1 cellular context compared by ENCODE assay signal in the genomic region with DNA sequence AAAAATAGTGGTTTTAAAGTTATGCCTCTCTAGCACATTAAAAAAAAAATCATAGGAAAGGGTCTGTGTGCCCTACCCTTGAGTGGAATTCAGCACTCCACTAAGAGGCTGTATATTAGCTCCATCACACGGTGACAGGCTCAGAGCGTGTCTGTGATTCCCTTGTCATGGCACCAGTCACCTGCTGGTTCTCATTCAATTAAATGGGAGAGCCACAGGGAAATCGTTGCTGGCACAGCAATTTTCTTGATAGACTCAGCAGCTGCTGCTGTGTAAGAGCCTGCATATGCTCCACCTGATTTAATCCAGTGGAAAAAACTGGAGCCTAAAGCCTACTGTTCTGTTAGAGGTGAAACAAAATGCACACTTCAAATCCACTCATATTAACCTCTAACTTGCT.
TF ChIP-seq lines count a peak whose summit lies in the region.

No MANE protein-coding gene starts in this region.

TF ChIP-seq in WTC11, 78 proteins besides CTCF, POLR2A, EP300 and RAD21 (continued from another document):
- TF ChIP-seq NFATC4 (CRISPR knock-in tag; IDR thresholded peaks at IDR 0.05) = no peak
- TF ChIP-seq, protein P1, sequence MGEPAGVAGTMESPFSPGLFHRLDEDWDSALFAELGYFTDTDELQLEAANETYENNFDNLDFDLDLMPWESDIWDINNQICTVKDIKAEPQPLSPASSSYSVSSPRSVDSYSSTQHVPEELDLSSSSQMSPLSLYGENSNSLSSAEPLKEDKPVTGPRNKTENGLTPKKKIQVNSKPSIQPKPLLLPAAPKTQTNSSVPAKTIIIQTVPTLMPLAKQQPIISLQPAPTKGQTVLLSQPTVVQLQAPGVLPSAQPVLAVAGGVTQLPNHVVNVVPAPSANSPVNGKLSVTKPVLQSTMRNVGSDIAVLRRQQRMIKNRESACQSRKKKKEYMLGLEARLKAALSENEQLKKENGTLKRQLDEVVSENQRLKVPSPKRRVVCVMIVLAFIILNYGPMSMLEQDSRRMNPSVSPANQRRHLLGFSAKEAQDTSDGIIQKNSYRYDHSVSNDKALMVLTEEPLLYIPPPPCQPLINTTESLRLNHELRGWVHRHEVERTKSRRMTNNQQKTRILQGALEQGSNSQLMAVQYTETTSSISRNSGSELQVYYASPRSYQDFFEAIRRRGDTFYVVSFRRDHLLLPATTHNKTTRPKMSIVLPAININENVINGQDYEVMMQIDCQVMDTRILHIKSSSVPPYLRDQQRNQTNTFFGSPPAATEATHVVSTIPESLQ (CRISPR knock-in tag; IDR thresholded peaks at IDR 0.05) = no peak
- no peak for TF ChIP-seq ZBTB21 (CRISPR knock-in tag; IDR thresholded peaks at IDR 0.05; ENCODE audit: borderline replicate concordance)
- no peak for TF ChIP-seq GRHL2 (CRISPR knock-in tag; IDR thresholded peaks at IDR 0.05; ENCODE audit: insufficient replicate concordance, severe bottlenecking)
- no peak for TF ChIP-seq IRF2 (CRISPR knock-in tag; IDR thresholded peaks at IDR 0.05; ENCODE audit: borderline replicate concordance, low read depth)
- no peak for TF ChIP-seq CREB1 (CRISPR knock-in tag; IDR thresholded peaks at IDR 0.05)
